In the genomic region with DNA sequence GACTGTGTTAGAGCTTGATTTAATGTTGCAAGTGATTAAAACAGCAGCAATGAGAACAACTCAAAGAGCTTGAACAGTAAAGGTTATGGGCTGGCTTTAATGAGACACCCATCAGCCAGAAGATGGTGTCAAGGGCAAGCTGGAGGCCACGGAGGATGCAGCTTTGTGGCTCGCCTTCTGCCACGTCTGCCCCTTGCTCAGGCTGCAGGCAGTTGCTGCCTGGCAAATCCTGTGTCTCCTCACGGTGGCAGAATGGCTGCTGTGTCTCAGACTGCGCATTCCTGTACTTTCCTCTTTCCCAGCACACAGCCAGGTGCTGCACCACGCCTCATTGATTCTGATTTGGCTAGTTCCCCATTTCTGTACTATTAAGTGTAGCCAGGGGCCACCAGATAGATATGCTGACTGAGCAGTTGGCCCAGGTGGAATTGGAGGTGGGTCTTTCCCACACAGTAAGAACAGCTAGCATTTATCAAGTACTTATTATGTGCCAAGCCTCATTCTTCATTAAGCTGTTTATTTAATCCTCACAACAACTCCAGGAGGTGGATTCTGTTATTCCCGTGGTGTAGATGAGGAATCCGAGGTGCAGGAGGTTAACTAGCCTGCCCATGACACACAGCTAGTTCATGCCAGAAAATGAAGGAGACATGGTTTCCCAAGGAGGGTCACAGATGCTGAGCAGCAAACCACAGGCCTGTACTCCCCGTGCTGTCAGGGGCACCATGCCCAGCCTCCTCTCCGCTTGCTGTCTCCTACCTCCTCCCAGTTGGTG, we compare ENCODE assay signal across 1 cellular context.
TF ChIP-seq lines count a peak whose summit lies in the region.

No MANE protein-coding gene starts in this region.

TF ChIP-seq in GM23338, 12 proteins besides CTCF, POLR2A, EP300 and RAD21 (continued from another document):
- TF ChIP-seq, protein P1, sequence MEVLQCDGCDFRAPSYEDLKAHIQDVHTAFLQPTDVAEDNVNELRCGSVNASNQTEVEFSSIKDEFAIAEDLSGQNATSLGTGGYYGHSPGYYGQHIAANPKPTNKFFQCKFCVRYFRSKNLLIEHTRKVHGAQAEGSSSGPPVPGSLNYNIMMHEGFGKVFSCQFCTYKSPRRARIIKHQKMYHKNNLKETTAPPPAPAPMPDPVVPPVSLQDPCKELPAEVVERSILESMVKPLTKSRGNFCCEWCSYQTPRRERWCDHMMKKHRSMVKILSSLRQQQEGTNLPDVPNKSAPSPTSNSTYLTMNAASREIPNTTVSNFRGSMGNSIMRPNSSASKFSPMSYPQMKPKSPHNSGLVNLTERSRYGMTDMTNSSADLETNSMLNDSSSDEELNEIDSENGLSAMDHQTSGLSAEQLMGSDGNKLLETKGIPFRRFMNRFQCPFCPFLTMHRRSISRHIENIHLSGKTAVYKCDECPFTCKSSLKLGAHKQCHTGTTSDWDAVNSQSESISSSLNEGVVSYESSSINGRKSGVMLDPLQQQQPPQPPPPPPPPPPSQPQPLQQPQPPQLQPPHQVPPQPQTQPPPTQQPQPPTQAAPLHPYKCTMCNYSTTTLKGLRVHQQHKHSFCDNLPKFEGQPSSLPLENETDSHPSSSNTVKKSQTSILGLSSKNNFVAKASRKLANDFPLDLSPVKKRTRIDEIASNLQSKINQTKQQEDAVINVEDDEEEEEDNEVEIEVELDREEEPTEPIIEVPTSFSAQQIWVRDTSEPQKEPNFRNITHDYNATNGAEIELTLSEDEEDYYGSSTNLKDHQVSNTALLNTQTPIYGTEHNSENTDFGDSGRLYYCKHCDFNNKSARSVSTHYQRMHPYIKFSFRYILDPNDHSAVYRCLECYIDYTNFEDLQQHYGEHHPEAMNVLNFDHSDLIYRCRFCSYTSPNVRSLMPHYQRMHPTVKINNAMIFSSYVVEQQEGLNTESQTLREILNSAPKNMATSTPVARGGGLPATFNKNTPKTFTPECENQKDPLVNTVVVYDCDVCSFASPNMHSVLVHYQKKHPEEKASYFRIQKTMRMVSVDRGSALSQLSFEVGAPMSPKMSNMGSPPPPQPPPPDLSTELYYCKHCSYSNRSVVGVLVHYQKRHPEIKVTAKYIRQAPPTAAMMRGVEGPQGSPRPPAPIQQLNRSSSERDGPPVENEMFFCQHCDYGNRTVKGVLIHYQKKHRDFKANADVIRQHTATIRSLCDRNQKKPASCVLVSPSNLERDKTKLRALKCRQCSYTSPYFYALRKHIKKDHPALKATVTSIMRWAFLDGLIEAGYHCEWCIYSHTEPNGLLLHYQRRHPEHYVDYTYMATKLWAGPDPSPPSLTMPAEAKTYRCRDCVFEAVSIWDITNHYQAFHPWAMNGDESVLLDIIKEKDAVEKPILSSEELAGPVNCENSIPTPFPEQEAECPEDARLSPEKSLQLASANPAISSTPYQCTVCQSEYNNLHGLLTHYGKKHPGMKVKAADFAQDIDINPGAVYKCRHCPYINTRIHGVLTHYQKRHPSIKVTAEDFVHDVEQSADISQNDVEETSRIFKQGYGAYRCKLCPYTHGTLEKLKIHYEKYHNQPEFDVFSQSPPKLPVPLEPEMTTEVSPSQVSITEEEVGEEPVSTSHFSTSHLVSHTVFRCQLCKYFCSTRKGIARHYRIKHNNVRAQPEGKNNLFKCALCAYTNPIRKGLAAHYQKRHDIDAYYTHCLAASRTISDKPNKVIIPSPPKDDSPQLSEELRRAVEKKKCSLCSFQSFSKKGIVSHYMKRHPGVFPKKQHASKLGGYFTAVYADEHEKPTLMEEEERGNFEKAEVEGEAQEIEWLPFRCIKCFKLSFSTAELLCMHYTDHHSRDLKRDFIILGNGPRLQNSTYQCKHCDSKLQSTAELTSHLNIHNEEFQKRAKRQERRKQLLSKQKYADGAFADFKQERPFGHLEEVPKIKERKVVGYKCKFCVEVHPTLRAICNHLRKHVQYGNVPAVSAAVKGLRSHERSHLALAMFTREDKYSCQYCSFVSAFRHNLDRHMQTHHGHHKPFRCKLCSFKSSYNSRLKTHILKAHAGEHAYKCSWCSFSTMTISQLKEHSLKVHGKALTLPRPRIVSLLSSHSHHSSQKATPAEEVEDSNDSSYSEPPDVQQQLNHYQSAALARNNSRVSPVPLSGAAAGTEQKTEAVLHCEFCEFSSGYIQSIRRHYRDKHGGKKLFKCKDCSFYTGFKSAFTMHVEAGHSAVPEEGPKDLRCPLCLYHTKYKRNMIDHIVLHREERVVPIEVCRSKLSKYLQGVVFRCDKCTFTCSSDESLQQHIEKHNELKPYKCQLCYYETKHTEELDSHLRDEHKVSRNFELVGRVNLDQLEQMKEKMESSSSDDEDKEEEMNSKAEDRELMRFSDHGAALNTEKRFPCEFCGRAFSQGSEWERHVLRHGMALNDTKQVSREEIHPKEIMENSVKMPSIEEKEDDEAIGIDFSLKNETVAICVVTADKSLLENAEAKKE (CRISPR knock-in tag; IDR thresholded peaks at IDR 0.05) = no peak
- TF ChIP-seq STAT1 (IDR thresholded peaks at IDR 0.05; ENCODE audit: unreplicated experiment) = no peak
- TF ChIP-seq POLR2AphosphoS5 (IDR thresholded peaks at IDR 0.05; ENCODE audit: low read depth) = no peak
